In the genomic region with DNA sequence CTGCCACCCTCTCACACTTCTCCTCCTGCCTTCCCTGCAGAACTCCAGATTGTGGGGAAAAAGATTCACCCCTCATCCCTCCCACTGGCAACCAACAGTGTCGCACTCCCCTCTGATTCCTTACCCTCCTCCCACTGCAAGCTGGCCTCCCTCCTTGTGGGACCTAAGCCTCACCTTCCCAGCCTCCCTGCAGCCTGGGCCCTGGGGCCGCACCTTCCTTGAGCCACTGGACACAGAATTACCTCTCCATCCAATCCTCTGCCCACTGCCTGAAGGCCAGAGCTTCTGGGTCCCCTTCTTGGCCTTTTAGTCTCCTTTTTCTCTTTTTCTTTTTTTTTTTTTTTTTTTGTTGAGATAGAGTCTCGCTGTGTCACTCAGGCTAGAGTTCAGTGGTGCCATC, we compare ENCODE assay signal across 1 cellular context.
TF ChIP-seq lines count a peak whose summit lies in the region.

No MANE protein-coding gene starts in this region.

TF ChIP-seq in WTC11, 78 proteins besides CTCF, POLR2A, EP300 and RAD21 (continued from another document):
- TF ChIP-seq, protein P1, sequence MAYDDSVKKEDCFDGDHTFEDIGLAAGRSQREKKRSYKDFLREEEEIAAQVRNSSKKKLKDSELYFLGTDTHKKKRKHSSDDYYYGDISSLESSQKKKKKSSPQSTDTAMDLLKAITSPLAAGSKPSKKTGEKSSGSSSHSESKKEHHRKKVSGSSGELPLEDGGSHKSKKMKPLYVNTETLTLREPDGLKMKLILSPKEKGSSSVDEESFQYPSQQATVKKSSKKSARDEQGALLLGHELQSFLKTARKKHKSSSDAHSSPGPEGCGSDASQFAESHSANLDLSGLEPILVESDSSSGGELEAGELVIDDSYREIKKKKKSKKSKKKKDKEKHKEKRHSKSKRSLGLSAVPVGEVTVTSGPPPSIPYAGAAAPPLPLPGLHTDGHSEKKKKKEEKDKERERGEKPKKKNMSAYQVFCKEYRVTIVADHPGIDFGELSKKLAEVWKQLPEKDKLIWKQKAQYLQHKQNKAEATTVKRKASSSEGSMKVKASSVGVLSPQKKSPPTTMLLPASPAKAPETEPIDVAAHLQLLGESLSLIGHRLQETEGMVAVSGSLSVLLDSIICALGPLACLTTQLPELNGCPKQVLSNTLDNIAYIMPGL (CRISPR knock-in tag; IDR thresholded peaks at IDR 0.05): no peak
- TF ChIP-seq, protein P2, sequence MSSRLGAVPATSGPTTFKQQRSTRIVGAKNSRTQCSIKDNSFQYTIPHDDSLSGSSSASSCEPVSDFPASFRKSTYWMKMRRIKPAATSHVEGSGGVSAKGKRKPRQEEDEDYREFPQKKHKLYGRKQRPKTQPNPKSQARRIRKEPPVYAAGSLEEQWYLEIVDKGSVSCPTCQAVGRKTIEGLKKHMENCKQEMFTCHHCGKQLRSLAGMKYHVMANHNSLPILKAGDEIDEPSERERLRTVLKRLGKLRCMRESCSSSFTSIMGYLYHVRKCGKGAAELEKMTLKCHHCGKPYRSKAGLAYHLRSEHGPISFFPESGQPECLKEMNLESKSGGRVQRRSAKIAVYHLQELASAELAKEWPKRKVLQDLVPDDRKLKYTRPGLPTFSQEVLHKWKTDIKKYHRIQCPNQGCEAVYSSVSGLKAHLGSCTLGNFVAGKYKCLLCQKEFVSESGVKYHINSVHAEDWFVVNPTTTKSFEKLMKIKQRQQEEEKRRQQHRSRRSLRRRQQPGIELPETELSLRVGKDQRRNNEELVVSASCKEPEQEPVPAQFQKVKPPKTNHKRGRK (CRISPR knock-in tag; IDR thresholded peaks at IDR 0.05; ENCODE audit: borderline replicate concordance): no peak
- TF ChIP-seq KAT7 (CRISPR knock-in tag; IDR thresholded peaks at IDR 0.05; ENCODE audit: borderline replicate concordance): no peak
